8 cellular contexts compared by ENCODE assay signal in the genomic region with DNA sequence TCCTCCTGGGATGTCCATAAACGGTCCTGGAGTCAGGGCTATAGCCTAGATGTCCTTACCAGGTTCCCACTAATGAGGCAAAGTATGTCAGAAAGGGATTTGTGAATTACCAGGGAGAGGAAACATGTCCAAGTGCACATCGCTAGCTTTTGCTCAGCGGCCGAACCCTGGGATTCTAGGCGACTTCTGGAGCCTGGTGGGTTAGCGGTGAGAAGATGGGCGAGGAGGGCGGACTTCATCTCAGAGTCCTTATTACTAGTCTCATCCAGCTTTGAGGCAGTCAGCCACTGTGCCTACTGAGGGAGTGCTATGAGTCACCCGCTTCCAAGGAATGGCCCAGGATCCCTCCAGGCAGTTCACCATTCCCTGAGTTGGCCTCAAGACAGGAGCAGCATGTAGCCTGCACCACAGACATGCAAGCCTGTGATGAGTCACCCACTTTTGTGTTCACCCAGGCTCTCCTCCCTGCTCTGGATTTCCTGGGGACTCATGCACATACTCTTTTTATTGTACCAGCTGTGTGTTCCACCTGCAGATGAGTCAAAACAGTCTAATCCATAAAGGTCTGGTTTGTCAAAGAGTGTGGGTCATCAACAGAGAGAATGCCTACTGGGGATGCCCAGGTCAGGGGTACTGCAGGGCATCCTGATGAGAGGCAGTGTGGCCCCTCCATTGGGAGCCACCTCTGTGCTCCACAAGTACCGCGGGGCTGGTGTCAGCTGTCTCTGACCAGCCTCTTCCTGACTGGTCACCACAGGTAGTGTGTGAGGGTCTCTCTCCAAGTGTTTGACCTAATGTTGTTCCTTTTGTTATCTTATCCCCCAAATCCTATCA. TPM values are rescaled to one million over a fixed set of nuclear protein-coding genes. Genes with fewer than 3 reads are reported as not detected.
DNase-seq lines count a peak whose midpoint lies in the region; ATAC-seq and FAIRE-seq lines count a peak whose summit lies in the region.

No MANE protein-coding gene starts in this region.

- no peaks in the 10 kb centered on the region for H3K27me3 ChIP-seq in esophagus (ENCODE audit: control insufficient read depth in 1 of 2, insufficient read depth in 2 of 2, low read length in 2 of 2)

- peak; percentile 98 for FAIRE-seq in RCC 7860 (lab: Jason Lieb, UNC)

- H3K4me1 ChIP-seq in esophagus (ENCODE audit: control insufficient read depth in 2 of 2, insufficient read depth in 2 of 2, low read length in 1 of 2) = peaks cover 7 to 23% of the 10 kb centered on the region in 2 donors

- H3K36me3 ChIP-seq in esophagus (ENCODE audit: control insufficient read depth in 2 of 2, insufficient read depth in 2 of 2, low read length in 1 of 2) = peaks cover 0 to under 1% of the 10 kb centered on the region in 2 donors

- peak; percentile 5 for ATAC-seq in sciatic nerve
- ATAC-seq in HG02870 (IDR thresholded peaks at IDR 0.05; ENCODE audit: unreplicated experiment) = no peak
- no peak for ATAC-seq in GM19351 (IDR thresholded peaks at IDR 0.05; ENCODE audit: unreplicated experiment)
- no peak for ATAC-seq in HG03159 (IDR thresholded peaks at IDR 0.05; ENCODE audit: unreplicated experiment)

- no peaks in the 10 kb centered on the region for H3K9me3 ChIP-seq in esophagus (ENCODE audit: control insufficient read depth in 2 of 2, insufficient read depth in 1 of 2, low read depth in 1 of 2, low read length in 1 of 2)

- no peak overlapping the region for H3K4me3 ChIP-seq in esophagus (ENCODE audit: low read depth in 1 of 2, low read length in 2 of 2)

- H3K27ac ChIP-seq in esophagus (ENCODE audit: low read depth in 2 of 2, low read length in 1 of 2) = peak overlapping the region; percentile 94 to 100

- DNase-seq in EL (peak; percentile 100), RCC 7860 (ENCODE audit: low spot score) (peak; percentile 99), sciatic nerve (ENCODE audit: low spot score) (no peak), SK-N-DZ (ENCODE audit: low spot score) (no peak)

- 50 to 58% methylated on average over 11 of the region's 11 CpGs for WGBS in esophagus, 2 donors

- intact Hi-C loops in sciatic nerve (cut with DNase I) = no loop called here

RNA-seq across cellular contexts. Expression of a gene that starts 20.2 kb away (rescaled TPM):
- polyA plus RNA-seq in esophagus = 1 to 10 TPM; 3.0 to 4.1 TPM
- total RNA-seq in sciatic nerve = 16.0 TPM
- polyA plus RNA-seq in SK-N-DZ (2014; cell fraction: cytosol; rRNA removed) = 1.3 and 1.5 TPM in 2 replicates
- polyA plus RNA-seq in SK-N-DZ (2014; cell fraction: nucleus; rRNA removed) = 2.8 and 7.0 TPM in 2 replicates

Comparison
In these comparisons a context has a peak if more than half of its experiments do, and no peak if none do; other contexts are left out.
1. DNase-seq: peak in EL (single experiment) and RCC 7860 (single experiment); none in sciatic nerve (single experiment) and SK-N-DZ (single experiment).